ENCODE assay signal across 1 cellular context in genomic region chr15:75840659-75841058, GRCh38.
A peak's percentile ranks its signal among the peaks of the same experiment; 100 is the strongest.
TF ChIP-seq lines count a peak whose summit lies in the region.

No MANE protein-coding gene starts in this region.

TF ChIP-seq in H1, 55 proteins besides CTCF, POLR2A, EP300 and RAD21 (continued from another document):
- TF ChIP-seq, protein P1, sequence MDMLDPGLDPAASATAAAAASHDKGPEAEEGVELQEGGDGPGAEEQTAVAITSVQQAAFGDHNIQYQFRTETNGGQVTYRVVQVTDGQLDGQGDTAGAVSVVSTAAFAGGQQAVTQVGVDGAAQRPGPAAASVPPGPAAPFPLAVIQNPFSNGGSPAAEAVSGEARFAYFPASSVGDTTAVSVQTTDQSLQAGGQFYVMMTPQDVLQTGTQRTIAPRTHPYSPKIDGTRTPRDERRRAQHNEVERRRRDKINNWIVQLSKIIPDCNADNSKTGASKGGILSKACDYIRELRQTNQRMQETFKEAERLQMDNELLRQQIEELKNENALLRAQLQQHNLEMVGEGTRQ (IDR thresholded peaks at IDR 0.05; ENCODE audit: low read length): peak; percentile 74
- TF ChIP-seq GTF2F1 (IDR thresholded peaks at IDR 0.05; ENCODE audit: borderline replicate concordance, low read depth, low read length) (no peak), BACH1 (IDR thresholded peaks at IDR 0.05; ENCODE audit: low read length) (no peak), CREB1 (IDR thresholded peaks at IDR 0.05) (no peak)
TF ChIP-seq in H1: peak in this region for 2.
